ENCODE assay signal across 13 cellular contexts in the genomic region with DNA sequence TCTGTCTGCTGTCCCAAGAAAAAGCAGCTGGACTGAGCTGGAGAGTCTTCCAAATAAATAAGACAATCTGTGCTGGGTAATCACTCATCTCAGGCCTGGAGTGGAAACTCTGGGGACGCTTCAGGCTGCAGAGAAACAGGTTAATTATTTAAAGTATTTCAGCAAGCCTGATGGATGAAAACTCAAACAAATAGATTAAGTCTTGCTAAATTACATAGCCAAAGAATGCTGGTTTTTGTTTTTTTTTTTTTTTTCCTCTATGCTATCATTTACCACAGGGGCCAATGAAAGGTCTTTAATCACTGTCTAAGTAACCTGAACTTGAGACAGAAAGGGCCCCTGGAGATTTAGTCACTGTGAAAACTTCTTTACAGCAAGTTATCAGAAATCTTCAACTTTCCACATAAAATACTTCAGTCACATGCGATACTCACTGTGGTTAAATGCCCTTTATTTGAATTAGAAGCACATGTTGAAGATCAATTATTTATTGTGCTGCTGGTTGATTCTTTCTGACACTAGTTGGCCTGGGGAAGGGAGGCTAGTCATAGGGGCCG. TPM values are rescaled to one million over a fixed set of nuclear protein-coding genes. Genes with fewer than 3 reads are reported as not detected.
DNase-seq lines count a peak whose midpoint lies in the region; ATAC-seq and TF ChIP-seq lines count a peak whose summit lies in the region.
"Had no signal": no experiment of that assay in that cellular context is flagged by ENCODE, and none has a peak within 500 bp of the region (broad histone marks: within the 10 kb centered on the region; RNA-seq: fewer than 3 reads in every experiment).

No MANE protein-coding gene starts in this region.

- H4K8ac ChIP-seq in trophoblast cell (ENCODE audit: low read depth, low read length), result no peak overlapping the region

- H3K9me3 ChIP-seq in T-helper 17 cell (ENCODE audit: control insufficient read depth, low read length, poor library complexity, severe bottlenecking) (no peaks in the 10 kb centered on the region), trophoblast cell (ENCODE audit: insufficient read depth, low read depth, low read length) (no peaks in the 10 kb centered on the region)

- peaks cover 0 to 2% of the 10 kb centered on the region in 2 experiments for H3K4me1 ChIP-seq in trophoblast cell (ENCODE audit: control insufficient read depth in 1 of 2, insufficient read depth in 2 of 2, low read length in 2 of 2)

- no peaks in the 10 kb centered on the region for H3K36me3 ChIP-seq in trophoblast cell (ENCODE audit: control insufficient read depth in 1 of 2, insufficient read depth in 2 of 2, low read length in 2 of 2)

- H3K18ac ChIP-seq in trophoblast cell (ENCODE audit: low read length), result no peak overlapping the region

- no peak overlapping the region for H3K4me2 ChIP-seq in trophoblast cell (ENCODE audit: low read length)

- no peaks in the 10 kb centered on the region for H3K79me1 ChIP-seq in trophoblast cell (ENCODE audit: low read length)

- no peak overlapping the region for H3K27ac ChIP-seq in trophoblast cell (ENCODE audit: low read depth, low read length)

- H3K4me3 Mint-ChIP-seq in T-helper 17 cell, result no peak overlapping the region
- H3K4me3 Mint-ChIP-seq: activated T-cell treated with anti-CD3 and anti-CD28 coated beads, Interleukin-2, amount 50 U/mL, for 4 hours; H9; T-helper 1 cell treated with Interleukin-12 subunit alpha and Interleukin-12 subunit beta and Interleukin-4 antibody, amounts not matched to agents 30 μg/mL and 1 μg/mL, for 36 hours had no signal

- H3K23ac ChIP-seq in trophoblast cell (ENCODE audit: low read length), result no peak overlapping the region

- peaks cover 8% of the 10 kb centered on the region for H3K4me1 Mint-ChIP-seq in T-helper 17 cell

- no CpG with 5 or more reads among the region's 3 CpGs for WGBS in trophoblast cell (ENCODE audit: extremely low coverage, insufficient coverage, insufficient read length)

- DNase-seq in AG09309 (ENCODE audit: low read depth) (peak; percentile 5), T-helper 17 cell (no peak), fibroblast of pulmonary artery (ENCODE audit: low read depth) (peak; percentile 14), trophoblast cell (peak; percentile 46 to 67), NCI-H69 (lab: John Stamatoyannopoulos, UW) (no peak), DMS79 treated with DMSO at 0.1 percent for 48 hours (lab: John Stamatoyannopoulos, UW) (no peak), NK-92 (lab: John Stamatoyannopoulos, UW; ENCODE audit: unreplicated experiment) (no peak)
- DNase-seq: activated T-cell treated with anti-CD3 and anti-CD28 coated beads, Interleukin-2, amount 50 U/mL, for 4 hours; CD4-positive, CD25-positive, alpha-beta regulatory T cell; H9; NCI-H345 had no signal

- no peak overlapping the region for H4K91ac ChIP-seq in trophoblast cell (ENCODE audit: low read depth, low read length)

- no peak overlapping the region for H2AFZ ChIP-seq in trophoblast cell (ENCODE audit: insufficient read depth, low read length, poor library complexity)

- H2BK12ac ChIP-seq in trophoblast cell (ENCODE audit: low read length), result no peak overlapping the region

- no peak for ATAC-seq in T-helper 17 cell
- ATAC-seq in GM19328 (IDR thresholded peaks at IDR 0.05; ENCODE audit: unreplicated experiment), result no peak

- H3K27ac Mint-ChIP-seq in T-helper 17 cell, result peak overlapping the region; percentile 63
- H3K27ac Mint-ChIP-seq: H9; T-helper 1 cell treated with Interleukin-12 subunit alpha and Interleukin-12 subunit beta and Interleukin-4 antibody, amounts not matched to agents 30 μg/mL and 1 μg/mL, for 36 hours had no signal

- no peak overlapping the region for H2BK5ac ChIP-seq in trophoblast cell (ENCODE audit: low read depth, low read length, poor library complexity)

- no peaks in the 10 kb centered on the region for H3K79me2 ChIP-seq in trophoblast cell (ENCODE audit: control insufficient read depth, insufficient read depth, low read length, poor library complexity)

- H4K12ac ChIP-seq in trophoblast cell (ENCODE audit: low read depth, low read length), result no peak overlapping the region

- H3K27me3 ChIP-seq in trophoblast cell (ENCODE audit: insufficient read depth, low read length), result no peaks in the 10 kb centered on the region

- H3K4me3 ChIP-seq in AG09309 (ENCODE audit: control insufficient read depth, low read depth, low read length), result no peak overlapping the region
- no peak overlapping the region for H3K4me3 ChIP-seq in fibroblast of pulmonary artery (replicated peaks; ENCODE audit: low read depth, low read length)
- no peak overlapping the region for H3K4me3 ChIP-seq in trophoblast cell (ENCODE audit: low read depth, low read length)

- H2BK120ac ChIP-seq in trophoblast cell (ENCODE audit: insufficient read depth, low read length, poor library complexity), result no peak overlapping the region

- no peak overlapping the region for H3K14ac ChIP-seq in trophoblast cell (ENCODE audit: low read length)

- no peak for TF ChIP-seq CTCF in AG09309 (IDR thresholded peaks at IDR 0.05; ENCODE audit: control insufficient read depth, insufficient read depth, low read depth, low read length, missing control alignments)
- TF ChIP-seq CTCF in fibroblast of pulmonary artery (IDR thresholded peaks at IDR 0.05; ENCODE audit: low read length, missing control alignments), result no peak

- no peak overlapping the region for H3K9ac ChIP-seq in trophoblast cell (ENCODE audit: low read length)

- H3K4ac ChIP-seq in trophoblast cell (ENCODE audit: low read depth, low read length), result no peak overlapping the region

- no peak overlapping the region for H2AK5ac ChIP-seq in trophoblast cell (ENCODE audit: low read length)

- H3K36me3 Mint-ChIP-seq in T-helper 17 cell (ENCODE audit: low read depth), result no peaks in the 10 kb centered on the region
- H3K36me3 Mint-ChIP-seq: CD4-positive, CD25-positive, alpha-beta regulatory T cell had no signal

- peaks cover 4% of the 10 kb centered on the region for H3K27me3 Mint-ChIP-seq in T-helper 17 cell

RNA-seq across cellular contexts. Expression of a gene that starts 30.9 kb away (rescaled TPM):
- total RNA-seq in T-helper 17 cell, result under 1 TPM in 1 of 2 donors, not detected in 1; 0.07 TPM
- 4.9 and 5.2 TPM in 2 replicates for polyA plus RNA-seq in trophoblast cell (2013)
- total RNA-seq: activated T-cell treated with anti-CD3 and anti-CD28 coated beads, Interleukin-2, amount 50 U/mL, for 4 hours had no signal
- polyA plus RNA-seq: CD4-positive, CD25-positive, alpha-beta regulatory T cell had no signal

Comparison
In these comparisons a context has a peak if more than half of its experiments do, and no peak if none do; other contexts are left out.
1. DNase-seq: peak in AG09309 (single experiment), fibroblast of pulmonary artery (single experiment) and trophoblast cell (2 of 2); none in T-helper 17 cell (0 of 3), NCI-H69 (single experiment), DMS79 treated with DMSO at 0.1 percent for 48 hours (single experiment) and NK-92 (single experiment).